ENCODE assay signal across 7 cellular contexts in the genomic region with DNA sequence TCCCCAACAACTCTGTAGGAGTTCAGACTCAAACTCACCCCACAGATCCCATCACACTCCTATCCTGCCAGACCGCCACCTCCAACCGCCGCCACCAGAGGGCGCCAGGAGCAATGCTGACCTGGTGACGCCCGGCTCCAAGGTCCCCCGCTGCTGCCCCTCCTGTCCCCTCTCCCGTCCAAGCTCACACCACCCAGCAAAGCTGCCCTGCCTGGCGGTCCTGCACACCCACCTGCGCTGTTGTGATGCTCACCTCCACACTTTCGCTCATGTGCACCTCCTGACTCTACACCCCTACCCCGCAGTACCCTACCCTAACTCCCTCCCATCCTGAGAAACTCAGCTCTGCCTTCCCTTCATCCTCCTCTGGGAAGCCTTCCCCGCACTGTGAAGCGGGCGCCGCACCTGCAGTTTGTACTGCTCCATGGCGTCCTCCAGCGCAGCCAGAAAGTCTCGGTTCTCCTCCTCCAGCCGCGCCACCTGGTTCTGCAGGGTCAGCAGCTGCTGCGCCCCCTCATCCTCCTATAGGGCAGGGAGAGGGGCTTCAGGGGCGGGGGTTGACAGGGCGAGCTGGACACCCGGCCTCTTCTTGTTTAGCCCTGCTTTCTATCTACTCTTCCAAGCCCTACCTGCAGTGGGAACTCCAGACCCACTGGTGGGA. TPM values are rescaled to one million over a fixed set of nuclear protein-coding genes. Genes with fewer than 3 reads are reported as not detected.
A peak's percentile ranks its signal among the peaks of the same experiment; 100 is the strongest.
DNase-seq lines count a peak whose midpoint lies in the region; ATAC-seq, FAIRE-seq and TF ChIP-seq lines count a peak whose summit lies in the region.

No MANE protein-coding gene starts in this region.

- peak; percentile 92 for TF ChIP-seq CTCF in MM.1S (IDR thresholded peaks at IDR 0.05; ENCODE audit: low read length)

- H3K36me3 ChIP-seq in MM.1S (replicated peaks; ENCODE audit: insufficient read depth, low read length) = no peaks in the 10 kb centered on the region

- TF ChIP-seq POLR2A in GM12892 (IDR thresholded peaks at IDR 0.05; ENCODE audit: low read depth, low read length) = no peak

- no peaks in the 10 kb centered on the region for H3K27me3 ChIP-seq in MM.1S (replicated peaks; ENCODE audit: insufficient read depth, low read length)

- FAIRE-seq in GM12892 (lab: Jason Lieb, UNC) = no peak

- H3K27ac ChIP-seq in MM.1S (ENCODE audit: low read length) = no peak overlapping the region

- H3K9me2 ChIP-seq in MM.1S (replicated peaks; ENCODE audit: insufficient read depth, low read length) = no peaks in the 10 kb centered on the region

- H4K20me1 ChIP-seq in MM.1S (ENCODE audit: insufficient read depth, low read length) = no peaks in the 10 kb centered on the region

- H3K4me3 ChIP-seq in MM.1S (ENCODE audit: low read length) = peak overlapping the region; percentile 34; the same call in 1 of the 2 replicates

- peak; percentile 82 for DNase-seq in GM12892 (ENCODE audit: insufficient read length)
- peak; percentile 57 for DNase-seq in MM.1S
- peak; percentile 54 for DNase-seq in cerebellar cortex (ENCODE audit: low spot score)
- DNase-seq in kidney glomerular epithelial cell (lab: John Stamatoyannopoulos, UW) = peak; percentile 41
- peak; percentile 27 to 63 for DNase-seq in stimulated activated CD4-positive, alpha-beta T cell treated with anti-CD3 and anti-CD28 coated beads, Interleukin-4, amount 100 ng/mL, for 4 hours
- no peak for DNase-seq in middle frontal gyrus (ENCODE audit: extremely low spot score, low spot score)

- H3K79me2 ChIP-seq in MM.1S (ENCODE audit: low read length) = no peaks in the 10 kb centered on the region

- H3K4me1 ChIP-seq in MM.1S (ENCODE audit: low read length) = peaks cover 3% of the 10 kb centered on the region; the same call in 1 of the 2 replicates

- peak overlapping the region; percentile 81 for H3K4me2 ChIP-seq in MM.1S (ENCODE audit: low read depth, low read length)

- no peak overlapping the region for H3K9ac ChIP-seq in MM.1S (ENCODE audit: low read length)

- H3F3A ChIP-seq in MM.1S (ENCODE audit: insufficient read depth, low read length) = no peaks in the 10 kb centered on the region

- peak; percentile 37 to 53 for ATAC-seq in activated CD4-positive, CD25-positive, alpha-beta regulatory T cell treated with anti-CD3 and anti-CD28 coated beads, Interleukin-2, amount 50 U/mL, for 24 hours

- H3K9me3 ChIP-seq in MM.1S (replicated peaks; ENCODE audit: insufficient read depth, low read length) = no peaks in the 10 kb centered on the region

- H2AFZ ChIP-seq in MM.1S (ENCODE audit: low read length) = peak overlapping the region; percentile 58; the same call in 1 of the 2 replicates

RNA-seq across cellular contexts. Expression of a gene that starts 7.9 kb away (rescaled TPM):
- 0.08 TPM for polyA plus RNA-seq in GM12892 (2012; ENCODE audit: missing spikeins)

RNA-seq across cellular contexts. Expression of a gene that starts 31.8 kb away (rescaled TPM):
- polyA plus RNA-seq in GM12892 (2012; ENCODE audit: missing spikeins) = not detected

RNA-seq across cellular contexts. Expression of a gene that starts 43.2 kb away (rescaled TPM):
- polyA plus RNA-seq in GM12892 (2012; ENCODE audit: missing spikeins) = 3.4 TPM

RNA-seq across cellular contexts. Expression of a gene that starts 43.3 kb away (rescaled TPM):
- polyA plus RNA-seq in GM12892 (2012; ENCODE audit: missing spikeins) = not detected
